Comparison of ENCODE assay signal across 20 cellular contexts in the genomic region with DNA sequence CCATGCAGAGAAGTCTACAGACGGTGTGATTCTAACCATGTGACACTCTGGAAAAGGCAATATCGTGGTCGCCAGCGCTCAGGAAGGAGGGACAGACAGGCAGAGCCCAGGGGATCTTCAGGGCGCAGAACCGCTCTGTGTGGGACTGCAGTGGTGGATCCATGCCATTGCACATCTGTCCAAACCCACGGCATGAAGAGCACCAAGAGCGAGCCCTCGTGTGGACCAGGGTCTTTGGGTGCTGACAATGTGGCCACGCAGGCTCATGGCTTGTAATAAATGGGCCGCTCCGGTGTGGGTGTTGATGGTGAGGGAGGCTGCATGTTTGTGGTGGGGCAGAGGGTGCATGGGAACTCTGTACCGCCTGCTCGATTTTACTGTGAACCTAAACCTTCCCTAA. TPM values are rescaled to one million over a fixed set of nuclear protein-coding genes. Genes with fewer than 3 reads are reported as not detected.
DNase-seq lines count a peak whose midpoint lies in the region; ATAC-seq and TF ChIP-seq lines count a peak whose summit lies in the region.
"Had no signal": no experiment of that assay in that cellular context is flagged by ENCODE, and none has a peak within 500 bp of the region (broad histone marks: within the 10 kb centered on the region; RNA-seq: fewer than 3 reads in every experiment).

No MANE protein-coding gene starts in this region.

- H3K9me3 Mint-ChIP-seq in chondrocyte (ENCODE audit: low read depth): peaks cover 7% of the 10 kb centered on the region

- no peaks in the 10 kb centered on the region for H3K27me3 Mint-ChIP-seq in chondrocyte (ENCODE audit: low read depth)

- H2BK5ac ChIP-seq in neuronal stem cell (ENCODE audit: low read length): no peak overlapping the region

- no peaks in the 10 kb centered on the region for H3K79me1 ChIP-seq in neuronal stem cell (ENCODE audit: low read depth, low read length)

- no peak overlapping the region for H2BK120ac ChIP-seq in neuronal stem cell (ENCODE audit: low read depth, low read length)

- peaks cover 36% of the 10 kb centered on the region for H3K4me1 Mint-ChIP-seq in chondrocyte (ENCODE audit: low read depth)

- H3K4me3 Mint-ChIP-seq in chondrocyte (ENCODE audit: unreplicated experiment): no peak overlapping the region
- H3K4me3 Mint-ChIP-seq: CD8-positive, alpha-beta T cell had no signal

- no peak overlapping the region for H3K14ac ChIP-seq in neuronal stem cell (ENCODE audit: low read length)

- H3K4me1 ChIP-seq in neuronal stem cell (ENCODE audit: control insufficient read depth in 2 of 2, insufficient read depth in 1 of 2, low read depth in 1 of 2, low read length in 2 of 2) (peaks cover 8% of the 10 kb centered on the region in 2 donors), upper lobe of right lung (peaks cover 28% of the 10 kb centered on the region)

- H3K36me3 ChIP-seq in neuronal stem cell (replicated peaks in 1 of 2; ENCODE audit: control insufficient read depth in 2 of 2, insufficient read depth in 2 of 2, low read length in 2 of 2): no peaks in the 10 kb centered on the region
- H3K36me3 ChIP-seq in upper lobe of right lung: no peaks in the 10 kb centered on the region
- H3K36me3 ChIP-seq: HAP-1, MG63 had no signal

- H3K23ac ChIP-seq in neuronal stem cell (ENCODE audit: low read depth, low read length, poor library complexity): peak overlapping the region; percentile 86

- no peak overlapping the region for H2AK5ac ChIP-seq in neuronal stem cell (ENCODE audit: low read depth, low read length)

- no peak overlapping the region for H3K4me2 ChIP-seq in neuronal stem cell (ENCODE audit: insufficient read depth, low read length, poor library complexity, severe bottlenecking)

- H3K27me3 ChIP-seq in neuronal stem cell (ENCODE audit: control insufficient read depth in 3 of 3, insufficient read depth in 3 of 3, low read depth in 1 of 3, low read length in 3 of 3) (peaks cover 0 to 3% (median 0%) of the 10 kb centered on the region in 3 experiments), upper lobe of right lung (no peaks in the 10 kb centered on the region)
- H3K27me3 ChIP-seq: MG63 had no signal

- ATAC-seq in Right ventricle myocardium inferior (no peak), left ventricle myocardium superior (no peak), upper lobe of right lung (no peak)
- ATAC-seq: CD8-positive, alpha-beta T cell; K562 had no signal

- no peak overlapping the region for H3K4ac ChIP-seq in neuronal stem cell (ENCODE audit: low read length)

- H3K9me3 ChIP-seq in neuronal stem cell (replicated peaks in 1 of 2; ENCODE audit: control insufficient read depth in 2 of 2, insufficient read depth in 1 of 2, low read depth in 1 of 2, low read length in 2 of 2) (peaks cover 3 to 6% of the 10 kb centered on the region in 2 donors), upper lobe of right lung (no peaks in the 10 kb centered on the region)

- H2BK15ac ChIP-seq in neuronal stem cell (ENCODE audit: low read length): no peak overlapping the region

- no CpG with 5 or more reads among the region's 14 CpGs for WGBS in neuronal stem cell (ENCODE audit: extremely low coverage in 2 of 2, insufficient read length in 2 of 2, insufficient replicate concordance in 1 of 2), 2 donors

- no peak overlapping the region for H2AFZ ChIP-seq in neuronal stem cell (ENCODE audit: low read length)
- H2AFZ ChIP-seq: GM23248 had no signal

- no peak overlapping the region for H2BK12ac ChIP-seq in neuronal stem cell (ENCODE audit: low read length)

- DNase-seq in Right ventricle myocardium inferior (ENCODE audit: missing footprints): peak; percentile 23
- no peak for DNase-seq in left ventricle myocardium superior
- peak; percentile 59 for DNase-seq in chondrocyte (ENCODE audit: low spot score)
- DNase-seq in neuronal stem cell (ENCODE audit: low spot score): no peak
- DNase-seq in upper lobe of right lung: peak; percentile 42
- DNase-seq in foreskin melanocyte: no peak
- no peak for DNase-seq in activated CD4-positive, CD25-positive, alpha-beta regulatory T cell (lab: John Stamatoyannopoulos, UW)
- DNase-seq: 8988T; C1 segment of cervical spinal cord; CD8-positive, alpha-beta T cell; GM23248; MG63; NCI-H1417; NCI-H187; NCI-H2107; NCI-H446 treated with DMSO at 0.1 percent for 48 hours; NCI-H526 treated with DMSO at 0.1 percent for 48 hours; SHP77 treated with DMSO at 0.1 percent for 48 hours had no signal

- TF ChIP-seq CTCF in chondrocyte (IDR thresholded peaks at IDR 0.05) (no peak), upper lobe of right lung (IDR thresholded peaks at IDR 0.05) (no peak)

- H3K4me3 ChIP-seq in neuronal stem cell (ENCODE audit: low read length in 2 of 2): no peak overlapping the region
- no peak overlapping the region for H3K4me3 ChIP-seq in upper lobe of right lung
- H3K4me3 ChIP-seq: GM23248, HAP-1, K562, MG63 had no signal

- H3K18ac ChIP-seq in neuronal stem cell (ENCODE audit: low read length): peak overlapping the region; percentile 24

- no peak overlapping the region for H3K27ac Mint-ChIP-seq in chondrocyte (ENCODE audit: unreplicated experiment)
- H3K27ac Mint-ChIP-seq: CD8-positive, alpha-beta T cell had no signal

- H3K36me3 Mint-ChIP-seq in chondrocyte (ENCODE audit: low read depth): peaks cover 2% of the 10 kb centered on the region
- H3K36me3 Mint-ChIP-seq: CD8-positive, alpha-beta T cell had no signal

- H3K27ac ChIP-seq in neuronal stem cell (replicated peaks; ENCODE audit: low read length): no peak overlapping the region
- no peak overlapping the region for H3K27ac ChIP-seq in upper lobe of right lung
- H3K27ac ChIP-seq: GM23248 had no signal

- H3K9ac ChIP-seq in neuronal stem cell (ENCODE audit: low read depth, low read length, poor library complexity): no peak overlapping the region
- H3K9ac ChIP-seq: GM23248 had no signal

- intact Hi-C loops in Right ventricle myocardium inferior (cut with DNase I) (no loop called here), left ventricle myocardium superior (cut with micrococcal nuclease) (loop anchor here (10.0 kb wide), 1 partner anchor 62 kb away; no protein-coding TSS in a partner anchor), upper lobe of right lung (cut with DNase I) (no loop called here)

- H4K91ac ChIP-seq in neuronal stem cell (ENCODE audit: low read depth, low read length, poor library complexity): peak overlapping the region; percentile 86

- no peak overlapping the region for H4K8ac ChIP-seq in neuronal stem cell (ENCODE audit: low read depth, low read length)

RNA-seq across cellular contexts. Expression of gene POFUT2, which starts 25.3 kb away (rescaled TPM):
- total RNA-seq in Right ventricle myocardium inferior (16.9 TPM), left ventricle myocardium superior (15.7 TPM), chondrocyte (59.9 to 73.6 TPM (median 72.4 TPM) in 3 replicates), upper lobe of right lung (29.0 TPM)
- 33.3 TPM for polyA plus RNA-seq in neuronal stem cell (2013, experiment 1 of 2)
- 32.4 TPM for polyA plus RNA-seq in neuronal stem cell (2013, experiment 2 of 2)

Comparison
In these comparisons a context has a peak if more than half of its experiments do, and no peak if none do; other contexts are left out.
1. DNase-seq: peak in Right ventricle myocardium inferior (single experiment), chondrocyte (single experiment) and upper lobe of right lung (single experiment); none in left ventricle myocardium superior (single experiment), neuronal stem cell (single experiment), foreskin melanocyte (single experiment) and activated CD4-positive, CD25-positive, alpha-beta regulatory T cell (0 of 4).